1 cellular context compared by ENCODE assay signal in the genomic region with DNA sequence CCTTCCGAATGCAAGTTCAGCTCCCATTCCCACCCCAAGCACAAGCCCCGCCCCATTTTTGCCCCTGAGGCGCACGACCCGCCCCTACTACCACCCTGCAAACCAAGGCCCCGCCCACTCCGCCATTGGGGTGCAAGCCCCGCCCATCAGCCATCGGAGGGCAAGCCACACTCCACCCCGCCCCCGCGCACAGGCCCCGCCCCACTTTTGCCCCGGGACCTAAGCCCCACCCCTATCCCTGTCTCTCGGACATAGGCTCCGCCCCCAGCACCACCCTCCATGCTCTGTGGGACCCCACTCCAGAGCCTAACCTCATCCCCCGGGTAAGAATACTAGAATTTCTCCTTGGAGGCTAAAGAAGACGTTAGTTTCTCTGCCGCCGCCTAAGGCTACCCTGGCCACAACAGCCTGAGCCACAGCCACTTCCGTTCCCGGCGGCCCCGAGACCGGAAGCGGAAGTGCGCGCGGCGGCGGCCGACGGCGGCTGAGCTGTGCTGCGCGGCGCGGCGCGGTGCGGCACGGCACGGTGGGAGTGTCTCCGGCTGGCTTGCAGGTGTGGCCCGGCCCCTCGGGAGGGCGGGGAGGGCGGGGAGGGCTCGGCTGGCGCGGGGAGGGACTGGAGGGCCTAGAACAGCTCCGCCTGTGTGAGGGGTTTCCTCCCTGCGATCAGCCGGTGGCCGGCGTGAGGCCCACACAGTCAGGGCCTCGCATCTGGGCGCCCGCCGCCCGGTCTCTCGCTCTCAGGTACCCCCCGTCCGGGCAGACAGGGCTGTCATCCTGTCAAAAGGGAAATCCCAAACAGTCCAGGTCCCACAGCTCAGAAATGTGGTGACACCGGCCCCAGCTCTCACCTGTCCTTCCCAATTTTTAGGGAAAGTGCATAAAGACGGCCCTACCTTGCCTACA.
TF ChIP-seq lines count a peak whose summit lies in the region.

TSS of gene ZNF333 (plus strand) at position 451 of the 906 bp plus-strand sequence. CDS start 3,444 bp downstream, outside the sequence.

TF ChIP-seq in HepG2, 621 proteins besides CTCF, POLR2A, EP300 and RAD21 (continued from another document):
- TF ChIP-seq ZBTB40 (IDR thresholded peaks at IDR 0.05) (peak; percentile 63), ZBTB40 (CRISPR knock-in tag; IDR thresholded peaks at IDR 0.05) (no peak), ZFP90 (CRISPR knock-in tag; IDR thresholded peaks at IDR 0.05; ENCODE audit: borderline replicate concordance) (peak; percentile 50; the same call in 1 of the 2 replicates), FOXA1 (IDR thresholded peaks at IDR 0.05) (no peak), FOXA1 (CRISPR knock-in tag; IDR thresholded peaks at IDR 0.05) (no peak), ZNF878 (CRISPR knock-in tag; IDR thresholded peaks at IDR 0.05) (no peak), KLF13 (CRISPR knock-in tag; IDR thresholded peaks at IDR 0.05) (no peak), SIN3A (IDR thresholded peaks at IDR 0.05; ENCODE audit: borderline replicate concordance, low read depth, low read length) (0 out of 2 replicates have a peak, but pooled peaks have one; percentile 24), MAX (IDR thresholded peaks at IDR 0.05) (peak; percentile 82), ZNF350 (CRISPR knock-in tag; IDR thresholded peaks at IDR 0.05; ENCODE audit: borderline replicate concordance, low read depth) (peak; percentile 41; the same call in 1 of the 2 replicates), ZNF331 (CRISPR knock-in tag; IDR thresholded peaks at IDR 0.05) (no peak), ZNF256 (CRISPR knock-in tag; conservative IDR thresholded peaks at IDR 0.05) (no peak), HOXA5 (CRISPR knock-in tag; IDR thresholded peaks at IDR 0.05) (peak; percentile 50; the same call in 1 of the 2 replicates), RBAK (CRISPR knock-in tag; IDR thresholded peaks at IDR 0.05) (no peak), RBFOX2 (IDR thresholded peaks at IDR 0.05; ENCODE audit: low read depth, low read length) (peak; percentile 92), ELF3 (CRISPR knock-in tag; IDR thresholded peaks at IDR 0.05) (peak; percentile 53), ZNF232 (CRISPR knock-in tag; IDR thresholded peaks at IDR 0.05; ENCODE audit: borderline replicate concordance) (peak; percentile 26; the same call in 1 of the 2 replicates), ZNF784 (CRISPR knock-in tag; IDR thresholded peaks at IDR 0.05; ENCODE audit: borderline replicate concordance) (no peak), BHLHE40 (IDR thresholded peaks at IDR 0.05; ENCODE audit: low read length) (peak; percentile 19; the same call in 1 of the 2 replicates), ISL2 (CRISPR knock-in tag; IDR thresholded peaks at IDR 0.05) (peak; percentile 38; the same call in 1 of the 2 replicates), THAP11 (CRISPR knock-in tag; IDR thresholded peaks at IDR 0.05) (peak; percentile 88), ELK4 (CRISPR knock-in tag; IDR thresholded peaks at IDR 0.05; ENCODE audit: borderline replicate concordance) (no peak), HNRNPUL1 (IDR thresholded peaks at IDR 0.05; ENCODE audit: low read depth, low read length) (no peak), NONO (IDR thresholded peaks at IDR 0.05) (no peak), NONO (CRISPR knock-in tag; conservative IDR thresholded peaks at IDR 0.05) (peak; percentile 51; the same call in 1 of the 2 replicates), SNAPC2 (CRISPR knock-in tag; IDR thresholded peaks at IDR 0.05) (no peak), ZFYVE20 (CRISPR knock-in tag; IDR thresholded peaks at IDR 0.05; ENCODE audit: borderline replicate concordance, low read depth) (no peak), POLR2G (IDR thresholded peaks at IDR 0.05; ENCODE audit: low read depth, low read length) (peak; percentile 92), ZNF225 (CRISPR knock-in tag; IDR thresholded peaks at IDR 0.05) (no peak), ZNF501 (CRISPR knock-in tag; IDR thresholded peaks at IDR 0.05) (0 out of 2 replicates have a peak, but pooled peaks have one; percentile 48), ZHX1 (CRISPR knock-in tag; IDR thresholded peaks at IDR 0.05; ENCODE audit: low read depth) (no peak)
- TF ChIP-seq, protein P1, sequence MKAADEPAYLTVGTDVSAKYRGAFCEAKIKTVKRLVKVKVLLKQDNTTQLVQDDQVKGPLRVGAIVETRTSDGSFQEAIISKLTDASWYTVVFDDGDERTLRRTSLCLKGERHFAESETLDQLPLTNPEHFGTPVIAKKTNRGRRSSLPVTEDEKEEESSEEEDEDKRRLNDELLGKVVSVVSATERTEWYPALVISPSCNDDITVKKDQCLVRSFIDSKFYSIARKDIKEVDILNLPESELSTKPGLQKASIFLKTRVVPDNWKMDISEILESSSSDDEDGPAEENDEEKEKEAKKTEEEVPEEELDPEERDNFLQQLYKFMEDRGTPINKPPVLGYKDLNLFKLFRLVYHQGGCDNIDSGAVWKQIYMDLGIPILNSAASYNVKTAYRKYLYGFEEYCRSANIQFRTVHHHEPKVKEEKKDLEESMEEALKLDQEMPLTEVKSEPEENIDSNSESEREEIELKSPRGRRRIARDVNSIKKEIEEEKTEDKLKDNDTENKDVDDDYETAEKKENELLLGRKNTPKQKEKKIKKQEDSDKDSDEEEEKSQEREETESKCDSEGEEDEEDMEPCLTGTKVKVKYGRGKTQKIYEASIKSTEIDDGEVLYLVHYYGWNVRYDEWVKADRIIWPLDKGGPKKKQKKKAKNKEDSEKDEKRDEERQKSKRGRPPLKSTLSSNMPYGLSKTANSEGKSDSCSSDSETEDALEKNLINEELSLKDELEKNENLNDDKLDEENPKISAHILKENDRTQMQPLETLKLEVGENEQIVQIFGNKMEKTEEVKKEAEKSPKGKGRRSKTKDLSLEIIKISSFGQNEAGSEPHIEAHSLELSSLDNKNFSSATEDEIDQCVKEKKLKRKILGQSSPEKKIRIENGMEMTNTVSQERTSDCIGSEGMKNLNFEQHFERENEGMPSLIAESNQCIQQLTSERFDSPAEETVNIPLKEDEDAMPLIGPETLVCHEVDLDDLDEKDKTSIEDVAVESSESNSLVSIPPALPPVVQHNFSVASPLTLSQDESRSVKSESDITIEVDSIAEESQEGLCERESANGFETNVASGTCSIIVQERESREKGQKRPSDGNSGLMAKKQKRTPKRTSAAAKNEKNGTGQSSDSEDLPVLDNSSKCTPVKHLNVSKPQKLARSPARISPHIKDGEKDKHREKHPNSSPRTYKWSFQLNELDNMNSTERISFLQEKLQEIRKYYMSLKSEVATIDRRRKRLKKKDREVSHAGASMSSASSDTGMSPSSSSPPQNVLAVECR (CRISPR knock-in tag; IDR thresholded peaks at IDR 0.05; ENCODE audit: borderline replicate concordance) = peak; percentile 70; the same call in 1 of the 2 replicates
TF ChIP-seq in HepG2: peak in this region for 76.
